ENCODE assay signal across 11 cellular contexts in the genomic region with DNA sequence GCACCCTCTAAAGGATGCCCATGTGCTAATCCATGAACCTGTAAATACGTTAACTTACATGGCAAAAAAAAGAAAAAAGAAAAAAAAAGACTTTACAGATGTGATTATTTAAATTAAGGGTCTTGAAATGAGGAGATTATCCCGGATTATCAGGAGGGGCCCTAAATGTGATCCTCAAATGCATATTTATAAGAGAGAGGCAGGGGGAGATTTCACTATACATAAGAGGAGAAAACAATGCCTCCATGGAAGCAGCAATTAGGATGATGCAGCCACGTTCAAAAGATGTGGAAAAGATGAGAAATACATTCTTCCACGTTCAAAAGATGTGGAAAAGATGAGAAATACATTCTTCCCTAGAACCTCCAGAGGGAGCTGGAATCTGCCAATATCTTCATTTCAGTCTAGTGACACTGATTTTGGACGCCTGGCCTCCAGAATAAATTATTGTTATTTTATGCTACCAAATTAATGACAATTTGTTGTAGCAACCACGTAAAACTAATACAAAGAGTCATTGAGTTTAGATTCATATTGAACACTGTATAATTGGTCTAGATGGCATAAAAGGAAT.
A peak's percentile ranks its signal among the peaks of the same experiment; 100 is the strongest.
DNase-seq lines count a peak whose midpoint lies in the region; ATAC-seq and TF ChIP-seq lines count a peak whose summit lies in the region.
"Had no signal": no experiment of that assay in that cellular context is flagged by ENCODE, and none has a peak within 500 bp of the region (broad histone marks: within the 10 kb centered on the region; RNA-seq: fewer than 3 reads in every experiment).

No MANE protein-coding gene starts in this region.

- H3K4me1 Mint-ChIP-seq in naive thymus-derived CD4-positive, alpha-beta T cell, result no peaks in the 10 kb centered on the region

- no peak for TF ChIP-seq POLR2A in gastrocnemius medialis (IDR thresholded peaks at IDR 0.05)

- peaks cover 0 to 8% (median 0%) of the 10 kb centered on the region in 11 donors for H3K9me3 Mint-ChIP-seq in naive thymus-derived CD4-positive, alpha-beta T cell

- H3K4me3 ChIP-seq in HFF-Myc (replicated peaks; ENCODE audit: low read depth, low read length) (no peak overlapping the region), WERI-Rb-1 (ENCODE audit: low read depth, low read length) (no peak overlapping the region), gastrocnemius medialis (no peak overlapping the region)
- H3K4me3 ChIP-seq in naive thymus-derived CD4-positive, alpha-beta T cell (ENCODE audit: low read length), result no peak overlapping the region
- H3K4me3 ChIP-seq: thoracic aorta had no signal

- H3K9me3 ChIP-seq in WERI-Rb-1 (ENCODE audit: severe bottlenecking) (no peaks in the 10 kb centered on the region), gastrocnemius medialis (no peaks in the 10 kb centered on the region)
- H3K9me3 ChIP-seq in naive thymus-derived CD4-positive, alpha-beta T cell (ENCODE audit: control insufficient read depth in 2 of 3, low read length in 3 of 3), result no peaks in the 10 kb centered on the region
- H3K9me3 ChIP-seq: thoracic aorta had no signal

- no peaks in the 10 kb centered on the region for H3K4me1 ChIP-seq in naive thymus-derived CD4-positive, alpha-beta T cell (ENCODE audit: control insufficient read depth in 2 of 2, insufficient read depth in 2 of 2, low read length in 2 of 2)
- no peaks in the 10 kb centered on the region for H3K4me1 ChIP-seq in gastrocnemius medialis

- no peak overlapping the region for H3K27ac Mint-ChIP-seq in naive thymus-derived CD4-positive, alpha-beta T cell

- CTCF ChIA-PET in naive thymus-derived CD4-positive, alpha-beta T cell (lab: Charles Lee), result interaction anchor here (0.9 kb wide), 1 partner anchor 108 kb away, joined by 3 read pairs; no protein-coding TSS in a partner anchor

- ATAC-seq in naive thymus-derived CD4-positive, alpha-beta T cell, result no peak
- ATAC-seq in gastrocnemius medialis (no peak), GM21423 (IDR thresholded peaks at IDR 0.05; ENCODE audit: unreplicated experiment) (no peak)

- intact Hi-C loops in naive thymus-derived CD4-positive, alpha-beta T cell (cut with micrococcal nuclease), result loop anchor here (1.0 to 5.0 kb wide), 4 partner anchors 101 to 242 kb away; no protein-coding TSS in a partner anchor
- intact Hi-C loops in gastrocnemius medialis (cut with DNase I; ENCODE audit: low total_unique reads), result no loop called here

- no peaks in the 10 kb centered on the region for H3K27me3 Mint-ChIP-seq in naive thymus-derived CD4-positive, alpha-beta T cell

- H3K27ac ChIP-seq in WERI-Rb-1 (no peak overlapping the region), gastrocnemius medialis (no peak overlapping the region)
- H3K27ac ChIP-seq in naive thymus-derived CD4-positive, alpha-beta T cell (ENCODE audit: low read depth, low read length), result no peak overlapping the region
- H3K27ac ChIP-seq: thoracic aorta had no signal

- H3K36me3 ChIP-seq in WERI-Rb-1 (no peaks in the 10 kb centered on the region), gastrocnemius medialis (no peaks in the 10 kb centered on the region)
- H3K36me3 ChIP-seq in naive thymus-derived CD4-positive, alpha-beta T cell (ENCODE audit: control insufficient read depth in 2 of 3, insufficient read depth in 3 of 3, low read length in 3 of 3), result no peaks in the 10 kb centered on the region
- H3K36me3 ChIP-seq: thoracic aorta had no signal

- POLR2A ChIA-PET in naive thymus-derived CD4-positive, alpha-beta T cell (lab: Charles Lee), result no interaction called here

- H3K27me3 ChIP-seq in WERI-Rb-1 (ENCODE audit: insufficient read depth, low read depth, severe bottlenecking) (no peaks in the 10 kb centered on the region), gastrocnemius medialis (no peaks in the 10 kb centered on the region)
- H3K27me3 ChIP-seq in naive thymus-derived CD4-positive, alpha-beta T cell (ENCODE audit: control insufficient read depth in 2 of 2, insufficient read depth in 2 of 2, low read length in 2 of 2), result no peaks in the 10 kb centered on the region

- no peaks in the 10 kb centered on the region for H3K36me3 Mint-ChIP-seq in naive thymus-derived CD4-positive, alpha-beta T cell

- DNase-seq in AG20443 (ENCODE audit: low spot score) (peak; percentile 25), HFF-Myc (ENCODE audit: extremely low read depth, low read depth) (peak; percentile 24), WERI-Rb-1 (no peak), iris pigment epithelial cell (ENCODE audit: low read depth) (peak; percentile 50), iPS-NIHi7 (ENCODE audit: extremely low spot score) (no peak), gastrocnemius medialis (no peak)
- no peak for DNase-seq in naive thymus-derived CD4-positive, alpha-beta T cell
- DNase-seq: activated T-cell treated with anti-CD3 and anti-CD28 coated beads, Interleukin-2, amount 50 U/mL, for 1 hour; NCI-H146 had no signal

- in situ Hi-C loops in gastrocnemius medialis (cut with MboI; ENCODE audit: low sequenced_read_pairs in 4 of 4), result no loop called here

- H3K4me3 Mint-ChIP-seq in naive thymus-derived CD4-positive, alpha-beta T cell, result no peak overlapping the region

- TF ChIP-seq CTCF in HFF-Myc (IDR thresholded peaks at IDR 0.05; ENCODE audit: low read depth, low read length, missing control alignments) (peak; percentile 50), WERI-Rb-1 (IDR thresholded peaks at IDR 0.05; ENCODE audit: low read depth, low read length) (peak; percentile 22; the same call in 1 of the 2 replicates), gastrocnemius medialis (IDR thresholded peaks at IDR 0.05 in 4 of 5, conservative IDR thresholded peaks at IDR 0.05 in 1 of 5) (no peak)

Comparison
In these comparisons a context has a peak if more than half of its experiments do, and no peak if none do; other contexts are left out.
1. DNase-seq: peak in AG20443 (single experiment), HFF-Myc (single experiment) and iris pigment epithelial cell (single experiment); none in WERI-Rb-1 (single experiment), iPS-NIHi7 (single experiment), naive thymus-derived CD4-positive, alpha-beta T cell (0 of 9) and gastrocnemius medialis (0 of 2).
2. CTCF ChIP-seq: peak in HFF-Myc (single experiment) and WERI-Rb-1 (single experiment); none in gastrocnemius medialis (0 of 5).